ENCODE assay signal across 8 cellular contexts in genomic region chr16:11914210-11914758, GRCh38. TPM values are rescaled to one million over a fixed set of nuclear protein-coding genes. Genes with fewer than 3 reads are reported as not detected.
A peak's percentile ranks its signal among the peaks of the same experiment; 100 is the strongest.
DNase-seq lines count a peak whose midpoint lies in the region; ATAC-seq and TF ChIP-seq lines count a peak whose summit lies in the region.

No MANE protein-coding gene starts in this region.

- H3K36me3 ChIP-seq in A673 (ENCODE audit: insufficient read depth, low read length, poor library complexity, severe bottlenecking) (no peaks in the 10 kb centered on the region), HUES6 (ENCODE audit: control insufficient read depth, insufficient read depth, low read length) (no peaks in the 10 kb centered on the region), mammary epithelial cell (ENCODE audit: insufficient read depth, low read length) (no peaks in the 10 kb centered on the region), mucosa of descending colon (ENCODE audit: low read depth) (peaks cover 10% of the 10 kb centered on the region)

- H3K27me3 ChIP-seq in A673 (replicated peaks; ENCODE audit: insufficient read depth, low read depth, low read length, poor library complexity) (no peaks in the 10 kb centered on the region), HUES6 (ENCODE audit: control insufficient read depth, insufficient read depth, low read length) (no peaks in the 10 kb centered on the region), mammary epithelial cell (ENCODE audit: insufficient read depth, low read length) (no peaks in the 10 kb centered on the region)

- 3% methylated on average over 12 of the region's 12 CpGs for WGBS in mammary epithelial cell (ENCODE audit: low coverage, missing lambda C conversion rate)

- CTCF ChIA-PET in A673 (lab: Charles Lee) (no interaction called here), mammary epithelial cell (lab: Charles Lee; ENCODE audit: low non-redundant PET) (no interaction called here)

- TF ChIP-seq CTCF in A673 (conservative IDR thresholded peaks at IDR 0.05; ENCODE audit: low read depth, low read length) (no peak), mammary epithelial cell (conservative IDR thresholded peaks at IDR 0.05 in 1 of 2, IDR thresholded peaks at IDR 0.05 in 1 of 2; ENCODE audit: extremely low read depth in 1 of 2, insufficient read depth in 1 of 2, low read depth in 1 of 2, low read length in 2 of 2) (no peak), mucosa of descending colon (IDR thresholded peaks at IDR 0.05) (no peak)

- H3K4me2 ChIP-seq in mammary epithelial cell (ENCODE audit: insufficient read depth, low read depth, low read length) = peak overlapping the region; percentile 96

- dilution Hi-C loops in mammary epithelial cell (cut with HindIII; ENCODE audit: low sequenced_read_pairs) = loop anchor here (5.0 kb wide), 2 partner anchors 47 to 83 kb away; no protein-coding TSS in a partner anchor

- in situ Hi-C loops in mammary epithelial cell (cut with MboI; ENCODE audit: low sequenced_read_pairs in 2 of 2) = no loop called here

- H3K9ac ChIP-seq in HUES6 (ENCODE audit: low read length) (peak overlapping the region; percentile 89), mammary epithelial cell (ENCODE audit: insufficient read depth, low read length) (peak overlapping the region; percentile 87)

- H3K4me1 ChIP-seq in A673 (ENCODE audit: insufficient read depth, low read length, poor library complexity, severe bottlenecking) (peaks cover 24% of the 10 kb centered on the region), HUES6 (ENCODE audit: control insufficient read depth, insufficient read depth, low read length) (peaks cover 29% of the 10 kb centered on the region), mammary epithelial cell (ENCODE audit: insufficient read depth, low read length) (peaks cover 24% of the 10 kb centered on the region), mucosa of descending colon (ENCODE audit: low read depth) (peaks cover 36% of the 10 kb centered on the region)

- BruUV-seq in A673 (replicated peaks; lab: Mats Ljungman, UMichigan) = no TSS peak
- no TSS peak for BruUV-seq in mammary epithelial cell (replicated peaks; lab: Mats Ljungman, UMichigan)

- ATAC-seq in mucosa of descending colon = no peak
- ATAC-seq in GM18867 (IDR thresholded peaks at IDR 0.05; ENCODE audit: unreplicated experiment) = no peak
- no peak for ATAC-seq in HG02763 (IDR thresholded peaks at IDR 0.05; ENCODE audit: unreplicated experiment)

- H4K20me1 ChIP-seq in mammary epithelial cell (ENCODE audit: insufficient read depth, low read length) = peaks cover 22% of the 10 kb centered on the region

- peak overlapping the region; percentile 85 for H2AFZ ChIP-seq in mammary epithelial cell (ENCODE audit: low read depth, low read length)

- H3K27ac ChIP-seq in A673 (ENCODE audit: low read depth, low read length, poor library complexity, severe bottlenecking) = peak overlapping the region; percentile 88
- H3K27ac ChIP-seq in HUES6 (ENCODE audit: low read depth, low read length) = no peak overlapping the region; the same call in 1 of the 2 replicates
- H3K27ac ChIP-seq in mammary epithelial cell (ENCODE audit: insufficient read depth, low read depth, low read length) = peak overlapping the region; percentile 78

- intact Hi-C loops in A673 (cut with micrococcal nuclease; ENCODE audit: unreplicated experiment) = loop anchor here (2.0 kb wide), 1 partner anchor 63 kb away; the partner anchor contains the start of gene SNX29
- intact Hi-C loops in mammary epithelial cell (cut with micrococcal nuclease) = loop anchor here (10.0 kb wide), 1 partner anchor 151 kb away; no protein-coding TSS in a partner anchor
- intact Hi-C loops in mucosa of descending colon (cut with DNase I, micrococcal nuclease) = no loop called here

- peak overlapping the region; percentile 96 for H3K4me3 ChIP-seq in A673 (ENCODE audit: low read depth, low read length, poor library complexity, severe bottlenecking)
- H3K4me3 ChIP-seq in HUES6 (ENCODE audit: low read depth, low read length) = peak overlapping the region; percentile 98
- peak overlapping the region; percentile 82 to 91 (median 86) for H3K4me3 ChIP-seq in mammary epithelial cell (replicated peaks in 1 of 3; ENCODE audit: insufficient read depth in 1 of 3, low read depth in 2 of 3, low read length in 3 of 3)
- peak overlapping the region; percentile 96 for H3K4me3 ChIP-seq in mucosa of descending colon

- POLR2A ChIA-PET in A673 (lab: Charles Lee; ENCODE audit: low non-redundant PET) = no interaction called here

- DNase-seq in A673 (ENCODE audit: low spot score) (no peak), mammary epithelial cell (peak; percentile 16), mucosa of descending colon (no peak), NCI-H1105 treated with DMSO at 0.1 percent for 48 hours (lab: John Stamatoyannopoulos, UW) (no peak)
- no peak for DNase-seq in stimulated activated CD4-positive, alpha-beta T cell treated with anti-CD3 and anti-CD28 coated beads, Interleukin-4, amount 100 ng/mL, for 4 hours

- peaks cover 65% of the 10 kb centered on the region for H3K79me2 ChIP-seq in mammary epithelial cell (ENCODE audit: insufficient read depth, low read length)

- H3K9me3 ChIP-seq in A673 (ENCODE audit: low read depth, low read length, poor library complexity, severe bottlenecking) (no peaks in the 10 kb centered on the region), HUES6 (ENCODE audit: control insufficient read depth, insufficient read depth, low read depth, low read length) (no peaks in the 10 kb centered on the region), mammary epithelial cell (replicated peaks; ENCODE audit: insufficient read depth, low read length) (no peaks in the 10 kb centered on the region), mucosa of descending colon (no peaks in the 10 kb centered on the region)

RNA-seq across cellular contexts. Expression of gene GSPT1, which starts 1.5 kb away (rescaled TPM):
- 198 and 216 TPM in 2 replicates for total RNA-seq in A673 (2021)
- total RNA-seq in mammary epithelial cell = 100 to 1,000 TPM in 1 of 2 donors, 10 to 100 TPM in 1; 95.7 to 182 TPM
- 95.0 TPM for polyA plus RNA-seq in mammary epithelial cell
- 286 TPM for polyA minus RNA-seq in mammary epithelial cell
- 100 to 1,000 TPM in 2 of 3 donors, 10 to 100 TPM in 1; 99.0 to 119 (median 113) TPM for total RNA-seq in mucosa of descending colon

RNA-seq across cellular contexts. Expression of gene NPIPB2, which starts 27.6 kb away (rescaled TPM):
- total RNA-seq in A673 (2021) (9.2 and 9.6 TPM in 2 replicates), mammary epithelial cell (10 to 100 TPM in 1 of 2 donors, 1 to 10 TPM in 1; 3.0 to 15.7 TPM), mucosa of descending colon (10 to 100 TPM; 11.1 to 17.6 (median 15.3) TPM)
- polyA plus RNA-seq in mammary epithelial cell = 2.2 TPM
- 17.3 TPM for polyA minus RNA-seq in mammary epithelial cell

RNA-seq across cellular contexts. Expression of gene TNFRSF17, which starts 50.7 kb away (rescaled TPM):
- total RNA-seq in A673 (2021) = not detected in 2 replicates
- total RNA-seq in mammary epithelial cell = not detected
- polyA plus RNA-seq in mammary epithelial cell = not detected
- polyA minus RNA-seq in mammary epithelial cell = not detected
- 1 to 10 TPM; 1.2 to 3.3 (median 2.1) TPM for total RNA-seq in mucosa of descending colon

Comparison
In these comparisons a context has a peak if more than half of its experiments do, and no peak if none do; other contexts are left out.
1. intact Hi-C loops: an anchor here in A673 (2.0 kb wide) and mammary epithelial cell (10.0 kb wide); none called in mucosa of descending colon.